Comparison of ENCODE assay signal across 8 cellular contexts in the genomic region with DNA sequence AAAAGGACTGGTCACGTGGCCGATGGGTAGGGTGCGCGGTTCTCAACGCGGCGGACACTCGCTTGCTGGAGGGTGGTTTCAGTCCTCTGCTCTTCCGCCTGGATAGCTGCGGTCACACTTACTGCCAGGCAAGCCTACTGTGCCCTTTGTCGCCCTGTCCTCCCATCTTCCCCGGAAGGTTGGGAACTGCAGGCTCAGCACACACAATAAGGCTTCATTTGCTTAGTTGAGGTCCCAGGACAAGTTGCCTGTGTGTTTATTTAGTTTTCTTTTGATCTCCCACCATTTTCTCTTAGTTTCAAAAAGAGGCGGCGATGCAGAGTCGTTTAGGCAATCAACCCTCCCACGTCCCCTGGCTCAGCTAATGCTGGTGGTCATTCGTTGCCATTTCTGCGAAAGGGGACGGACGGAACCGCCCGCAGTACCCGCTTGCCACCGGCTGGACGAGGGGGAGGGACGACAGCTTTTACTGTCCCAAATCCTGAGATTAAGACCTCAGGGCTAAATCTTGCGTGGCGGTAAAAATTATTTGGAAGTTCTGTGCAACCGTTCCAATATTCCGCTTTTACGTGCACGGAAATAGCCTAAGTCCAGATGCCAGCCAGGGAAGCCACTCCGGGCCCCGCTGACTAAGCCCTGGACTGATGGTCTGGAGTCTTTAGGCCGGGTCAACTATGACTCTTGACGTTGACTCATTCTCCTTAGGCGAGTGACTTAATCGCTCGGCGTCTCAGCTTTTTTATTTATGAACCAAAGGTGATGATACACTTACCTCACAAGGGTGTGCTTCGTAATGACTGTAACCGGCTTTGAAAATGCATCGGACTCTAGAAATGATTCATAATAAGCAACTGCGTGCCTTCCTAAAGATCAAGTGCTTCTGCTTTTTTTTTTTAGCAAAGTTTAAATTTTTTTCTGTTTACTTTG. TPM values are rescaled to one million over a fixed set of nuclear protein-coding genes. Genes with fewer than 3 reads are reported as not detected.
DNase-seq lines count a peak whose midpoint lies in the region; ATAC-seq lines count a peak whose summit lies in the region.

No MANE protein-coding gene starts in this region.

- H3K4me3 Mint-ChIP-seq in effector memory CD8-positive, alpha-beta T cell = peak overlapping the region; percentile 97 to 98

- no peaks in the 10 kb centered on the region for H3K9me3 Mint-ChIP-seq in effector memory CD8-positive, alpha-beta T cell

- H3K36me3 Mint-ChIP-seq in effector memory CD8-positive, alpha-beta T cell (ENCODE audit: insufficient read depth) = peaks cover 36% of the 10 kb centered on the region

- no peaks in the 10 kb centered on the region for H3K27me3 Mint-ChIP-seq in effector memory CD8-positive, alpha-beta T cell

- ATAC-seq in GM18508 (IDR thresholded peaks at IDR 0.05; ENCODE audit: insufficient read depth, unreplicated experiment) (peak; percentile 45), HG02763 (IDR thresholded peaks at IDR 0.05; ENCODE audit: unreplicated experiment) (peak; percentile 51)
- peak; percentile 11 for ATAC-seq in effector memory CD8-positive, alpha-beta T cell (replicated peaks)

- peak overlapping the region; percentile 90 to 98 for H3K27ac Mint-ChIP-seq in effector memory CD8-positive, alpha-beta T cell

- H3K4me1 Mint-ChIP-seq in effector memory CD8-positive, alpha-beta T cell (ENCODE audit: low read depth in 2 of 2) = peaks cover 17 to 28% of the 10 kb centered on the region in 2 donors

- DNase-seq in NCI-H460 (ENCODE audit: extremely low read depth, low read depth) (peak; percentile 81), middle frontal gyrus (ENCODE audit: extremely low spot score, low spot score) (peak; percentile 12), hippocampal formation (lab: John Stamatoyannopoulos, UW) (no peak)
- peak; percentile 81 for DNase-seq in activated CD8-positive, alpha-beta memory T cell treated with anti-CD3 and anti-CD28 coated beads for 24 hours
- peak; percentile 17 to 39 (median 21) for DNase-seq in effector memory CD8-positive, alpha-beta T cell
- DNase-seq in stimulated activated CD8-positive, alpha-beta memory T cell treated with anti-CD3 and anti-CD28 coated beads, Interleukin-4, amount 100 ng/mL, for 24 hours (ENCODE audit: low read depth) = peak; percentile 15

RNA-seq across cellular contexts. Expression of a gene that starts 0.7 kb away (rescaled TPM):
- total RNA-seq in NCI-H460 (2014; rRNA removed; shearing (Covaris generic)) = 145 and 148 TPM in 2 replicates
- polyA plus RNA-seq in NCI-H460 (2014; cell fraction: nucleus; rRNA removed) = 97.9 and 101 TPM in 2 replicates

Comparison
In these comparisons a context has a peak if more than half of its experiments do, and no peak if none do; other contexts are left out.
1. DNase-seq: peak in NCI-H460 (single experiment), activated CD8-positive, alpha-beta memory T cell treated with anti-CD3 and anti-CD28 coated beads for 24 hours (single experiment), effector memory CD8-positive, alpha-beta T cell (3 of 3), middle frontal gyrus (single experiment) and stimulated activated CD8-positive, alpha-beta memory T cell treated with anti-CD3 and anti-CD28 coated beads, Interleukin-4, amount 100 ng/mL, for 24 hours (single experiment); none in hippocampal formation (0 of 2).
2. Peak in every context shown above with its lines, with median percentiles within 50 percentile points of each other: ATAC-seq.